Comparison of ENCODE assay signal across 8 cellular contexts in genomic region chr19:57320180-57321084, GRCh38. TPM values are rescaled to one million over a fixed set of nuclear protein-coding genes. Genes with fewer than 3 reads are reported as not detected.
A peak's percentile ranks its signal among the peaks of the same experiment; 100 is the strongest.
DNase-seq lines count a peak whose midpoint lies in the region; ATAC-seq, FAIRE-seq and TF ChIP-seq lines count a peak whose summit lies in the region.

TSS of gene ZNF543 (plus strand) at chr19:57320472. CDS start at chr19:57320854, 382 bp downstream.

- peak; percentile 32; the same call in 1 of the 3 replicates for TF ChIP-seq CTCF in GM12872 (IDR thresholded peaks at IDR 0.05; ENCODE audit: insufficient read depth, low read depth, low read length)
- TF ChIP-seq CTCF in SU-DHL-6 (IDR thresholded peaks at IDR 0.05; ENCODE audit: insufficient read depth, low read length, poor library complexity, severe bottlenecking) = no peak
- TF ChIP-seq CTCF in cardiac muscle cell (IDR thresholded peaks at IDR 0.05; ENCODE audit: low read depth, low read length) = no peak
- no peak for TF ChIP-seq CTCF in pancreas (IDR thresholded peaks at IDR 0.05)
- TF ChIP-seq CTCF in tibial artery (IDR thresholded peaks at IDR 0.05) = no peak

- peaks cover 30% of the 10 kb centered on the region for H3K79me2 ChIP-seq in SU-DHL-6 (ENCODE audit: insufficient read depth, low read length)

- H3K27me3 ChIP-seq in SU-DHL-6 (ENCODE audit: low read length) = no peaks in the 10 kb centered on the region
- H3K27me3 ChIP-seq in cardiac muscle cell = peaks cover 28% of the 10 kb centered on the region
- H3K27me3 ChIP-seq in pancreas = no peaks in the 10 kb centered on the region
- peaks cover 0 to 9% of the 10 kb centered on the region in 2 donors for H3K27me3 ChIP-seq in tibial artery

- H3K9me3 ChIP-seq in SU-DHL-6 (ENCODE audit: insufficient read depth, low read length) (no peaks in the 10 kb centered on the region), cardiac muscle cell (ENCODE audit: low read depth) (no peaks in the 10 kb centered on the region), pancreas (no peaks in the 10 kb centered on the region), tibial artery (peaks cover 0 to 32% (median 19%) of the 10 kb centered on the region in 3 donors)

- no peaks in the 10 kb centered on the region for H3F3A ChIP-seq in SU-DHL-6 (ENCODE audit: insufficient read depth)

- peaks cover 21% of the 10 kb centered on the region for H3K27me3 Mint-ChIP-seq in activated naive CD8-positive, alpha-beta T cell treated with anti-CD3 and anti-CD28 coated beads, Interleukin-2, amount 50 U/mL, for 24 hours

- intact Hi-C loops in pancreas (cut with DNase I) (no loop called here), tibial artery (cut with DNase I; ENCODE audit: low total_unique reads) (loop anchor here (5.0 kb wide), 1 partner anchor 37 kb away; no protein-coding TSS in a partner anchor)

- H2AFZ ChIP-seq in SU-DHL-6 (ENCODE audit: low read depth, low read length, severe bottlenecking) = peak within 1 kb of the TSS; percentile 94

- peaks cover 32% of the 10 kb centered on the region for H3K9me3 Mint-ChIP-seq in activated naive CD8-positive, alpha-beta T cell treated with anti-CD3 and anti-CD28 coated beads, Interleukin-2, amount 50 U/mL, for 24 hours

- H3K4me3 Mint-ChIP-seq in activated naive CD8-positive, alpha-beta T cell treated with anti-CD3 and anti-CD28 coated beads, Interleukin-2, amount 50 U/mL, for 24 hours = peak within 1 kb of the TSS; percentile 89

- DNase-seq in NCI-H1417 (lab: John Stamatoyannopoulos, UW) (peak; percentile 92 to 96 (median 96)), cardiac muscle cell (ENCODE audit: low read depth in 1 of 2, low spot score in 1 of 2) (peak; percentile 98), pancreas (peak; percentile 87 to 95 (median 94)), tibial artery (peak; percentile 93 to 97)
- peak; percentile 93 for DNase-seq in activated naive CD8-positive, alpha-beta T cell treated with anti-CD3 and anti-CD28 coated beads, Interleukin-2, amount 50 U/mL, for 24 hours

- H3K4me3 ChIP-seq in SU-DHL-6 (ENCODE audit: insufficient read depth, low read length, poor library complexity, severe bottlenecking) (peak within 1 kb of the TSS; percentile 94), cardiac muscle cell (peak within 1 kb of the TSS; percentile 91), pancreas (peak within 1 kb of the TSS; percentile 64 to 72 (median 68)), tibial artery (peak within 1 kb of the TSS; percentile 93 to 94)

- 1% methylated on average over 63 to 71 of the region's 71 CpGs for WGBS in pancreas, 2 donors

- peak within 1 kb of the TSS; percentile 77 for H3K4me2 ChIP-seq in SU-DHL-6 (ENCODE audit: low read depth, low read length, poor library complexity, severe bottlenecking)

- no peaks in the 10 kb centered on the region for H3K9me2 ChIP-seq in SU-DHL-6 (replicated peaks; ENCODE audit: insufficient read depth, low read length)

- peak within 1 kb of the TSS; percentile 89 for H3K27ac Mint-ChIP-seq in activated naive CD8-positive, alpha-beta T cell treated with anti-CD3 and anti-CD28 coated beads, Interleukin-2, amount 50 U/mL, for 24 hours

- peak within 1 kb of the TSS; percentile 98 for H3K9ac ChIP-seq in SU-DHL-6 (ENCODE audit: low read length)

- H3K4me1 ChIP-seq in cardiac muscle cell (ENCODE audit: low read depth) (peaks cover 12% of the 10 kb centered on the region), pancreas (no peaks in the 10 kb centered on the region), tibial artery (peaks cover 0 to 18% (median 13%) of the 10 kb centered on the region in 4 donors)

- peak within 1 kb of the TSS; percentile 69 for H3K27ac ChIP-seq in SU-DHL-6 (ENCODE audit: low read depth, low read length)
- H3K27ac ChIP-seq in cardiac muscle cell = peak within 1 kb of the TSS; percentile 93
- peak within 1 kb of the TSS; percentile 47 to 71 (median 58) for H3K27ac ChIP-seq in pancreas
- H3K27ac ChIP-seq in tibial artery = peak within 1 kb of the TSS; percentile 87 to 95

- ATAC-seq in HG02759 (IDR thresholded peaks at IDR 0.05; ENCODE audit: unreplicated experiment) = peak; percentile 99
- peak; percentile 98 for ATAC-seq in activated naive CD8-positive, alpha-beta T cell treated with anti-CD3 and anti-CD28 coated beads, Interleukin-2, amount 50 U/mL, for 24 hours
- peak; percentile 99 to 100 (median 100) for ATAC-seq in pancreas

- H3K36me3 ChIP-seq in SU-DHL-6 (ENCODE audit: low read length) (peaks cover 10% of the 10 kb centered on the region; the same call in 1 of the 2 replicates), cardiac muscle cell (peaks cover 17% of the 10 kb centered on the region), pancreas (peaks cover 0 to 19% (median 0%) of the 10 kb centered on the region in 3 donors), tibial artery (peaks cover 29 to 31% (median 29%) of the 10 kb centered on the region in 3 donors)

- no peak for FAIRE-seq in pancreas (lab: Jason Lieb, UNC)

- peaks cover 29% of the 10 kb centered on the region for H3K4me1 Mint-ChIP-seq in activated naive CD8-positive, alpha-beta T cell treated with anti-CD3 and anti-CD28 coated beads, Interleukin-2, amount 50 U/mL, for 24 hours

- no peaks in the 10 kb centered on the region for H4K20me1 ChIP-seq in SU-DHL-6 (ENCODE audit: low read depth, low read length)

- peaks cover 33% of the 10 kb centered on the region for H3K36me3 Mint-ChIP-seq in activated naive CD8-positive, alpha-beta T cell treated with anti-CD3 and anti-CD28 coated beads, Interleukin-2, amount 50 U/mL, for 24 hours (ENCODE audit: low read depth)

RNA-seq across cellular contexts. Expression of gene ZNF543, which starts in this region (rescaled TPM):
- 9.9 and 12.3 TPM in 2 replicates for total RNA-seq in cardiac muscle cell
- 3.4 and 7.3 TPM in 2 replicates for polyA plus RNA-seq in cardiac muscle cell
- total RNA-seq in pancreas = 1 to 10 TPM; 1.3 to 4.1 (median 1.5) TPM
- 1 to 10 TPM in 1 of 2 donors, under 1 TPM in 1; 0.76 to 1.4 TPM for polyA plus RNA-seq in pancreas

Comparison
In these comparisons a context has a peak if more than half of its experiments do, and no peak if none do; other contexts are left out.
1. Peak in every context shown above with its lines: DNase-seq, ATAC-seq, H3K4me3 ChIP-seq and H3K27ac ChIP-seq.